20 cellular contexts compared by ENCODE assay signal in genomic region chrX:38312436-38312835, GRCh38. TPM values are rescaled to one million over a fixed set of nuclear protein-coding genes. Genes with fewer than 3 reads are reported as not detected.
DNase-seq lines count a peak whose midpoint lies in the region; ATAC-seq, FAIRE-seq and TF ChIP-seq lines count a peak whose summit lies in the region.
"Had no signal": no experiment of that assay in that cellular context is flagged by ENCODE, and none has a peak within 500 bp of the region (broad histone marks: within the 10 kb centered on the region; RNA-seq: fewer than 3 reads in every experiment).

No MANE protein-coding gene starts in this region.

- H3K27me3 ChIP-seq in BJ (ENCODE audit: control insufficient read depth, insufficient read depth, low read length) (no peaks in the 10 kb centered on the region), MG63 (no peaks in the 10 kb centered on the region), bronchial epithelial cell (ENCODE audit: control insufficient read depth, insufficient read depth, low read length) (no peaks in the 10 kb centered on the region), tibial artery (no peaks in the 10 kb centered on the region)
- H3K27me3 ChIP-seq: uterus had no signal

- no peak overlapping the region for H3K27ac ChIP-seq in tibial artery
- H3K27ac ChIP-seq: SK-N-MC, uterus had no signal

- no peaks in the 10 kb centered on the region for H3K4me1 ChIP-seq in tibial artery
- H3K4me1 ChIP-seq: uterus had no signal

- intact Hi-C loops in tibial artery (cut with DNase I; ENCODE audit: low total_unique reads), result no loop called here

- H3K4me1 Mint-ChIP-seq in memory B cell, result peaks cover 2% of the 10 kb centered on the region
- H3K4me1 Mint-ChIP-seq: brain, neural crest cell had no signal

- CTCF ChIA-PET in BJ (lab: Yijun Ruan, JAX), result interaction anchor here (0.7 to 1.2 kb wide), 3 partner anchors 9 to 92 kb away, joined by 3 to 4 read pairs (median 3); partner anchors contain the start of genes RPGR and SRPX

- DNase-seq in BJ (ENCODE audit: low read depth) (peak; percentile 37), MG63 (peak; percentile 45), bronchial epithelial cell (ENCODE audit: low read depth) (peak; percentile 88), memory B cell (ENCODE audit: low spot score in 2 of 2) (no peak), tibial artery (no peak), cortex of kidney (lab: John Stamatoyannopoulos, UW) (no peak), middle frontal gyrus (ENCODE audit: extremely low spot score, low spot score) (no peak), NCI-H345 treated with DMSO at 0.1 percent for 48 hours (lab: John Stamatoyannopoulos, UW; ENCODE audit: unreplicated experiment) (no peak)
- DNase-seq: activated CD4-positive, CD25-positive, alpha-beta regulatory T cell treated with anti-CD3 and anti-CD28 coated beads, Interleukin-2, amount 50 U/mL, for 72 hours; activated T-cell treated with anti-CD3 and anti-CD28 coated beads, Interleukin-2, amount 50 U/mL, for 72 hours; C1 segment of cervical spinal cord; NCI-H1105; NCI-H82; stimulated activated CD8-positive, alpha-beta memory T cell treated with anti-CD3 and anti-CD28 coated beads, Interleukin-4, amount 100 ng/mL, for 48 hours; uterus had no signal

- TF ChIP-seq CTCF in BJ (IDR thresholded peaks at IDR 0.05; ENCODE audit: insufficient read depth, low read depth, low read length) (no peak), bronchial epithelial cell (IDR thresholded peaks at IDR 0.05; ENCODE audit: insufficient read depth, low read length, severe bottlenecking) (no peak), tibial artery (IDR thresholded peaks at IDR 0.05) (no peak)

- H3K9me3 ChIP-seq in MG63, result no peaks in the 10 kb centered on the region
- no peaks in the 10 kb centered on the region for H3K9me3 ChIP-seq in tibial artery
- H3K9me3 ChIP-seq: uterus had no signal

- H3K9me3 Mint-ChIP-seq in memory B cell, result no peaks in the 10 kb centered on the region
- H3K9me3 Mint-ChIP-seq: activated T-cell treated with anti-CD3 and anti-CD28 coated beads, Interleukin-2, amount 50 U/mL, for 72 hours had no signal

- H3K27me3 Mint-ChIP-seq in memory B cell, result no peaks in the 10 kb centered on the region

- H3K36me3 ChIP-seq in BJ (ENCODE audit: control insufficient read depth, insufficient read depth, low read length) (no peaks in the 10 kb centered on the region), MG63 (no peaks in the 10 kb centered on the region), bronchial epithelial cell (ENCODE audit: control insufficient read depth, insufficient read depth, low read length) (no peaks in the 10 kb centered on the region), tibial artery (peaks cover 0 to 7% (median 7%) of the 10 kb centered on the region in 3 donors)
- H3K36me3 ChIP-seq: uterus had no signal

- H3K4me3 Mint-ChIP-seq in memory B cell, result no peak overlapping the region
- H3K4me3 Mint-ChIP-seq: activated T-cell treated with anti-CD3 and anti-CD28 coated beads, Interleukin-2, amount 50 U/mL, for 72 hours; brain; neural crest cell had no signal

- POLR2A ChIA-PET in BJ (lab: Charles Lee), result no interaction called here

- H3K27ac Mint-ChIP-seq in memory B cell, result peak overlapping the region; percentile 47
- H3K27ac Mint-ChIP-seq: activated T-cell treated with anti-CD3 and anti-CD28 coated beads, Interleukin-2, amount 50 U/mL, for 72 hours; brain had no signal

- no peak for FAIRE-seq in bronchial epithelial cell (lab: Jason Lieb, UNC)
- FAIRE-seq: frontal cortex, G401.6 had no signal

- peaks cover 11% of the 10 kb centered on the region for H3K36me3 Mint-ChIP-seq in memory B cell

- H3K4me3 ChIP-seq in BJ (ENCODE audit: low read depth, low read length) (no peak overlapping the region), MG63 (no peak overlapping the region), bronchial epithelial cell (ENCODE audit: low read depth, low read length) (no peak overlapping the region), tibial artery (no peak overlapping the region)
- H3K4me3 ChIP-seq: SK-N-MC, uterus had no signal

- ATAC-seq in memory B cell (ENCODE audit: low read depth), result no peak
- ATAC-seq: activated T-cell treated with anti-CD3 and anti-CD28 coated beads, Interleukin-2, amount 50 U/mL, for 72 hours had no signal

RNA-seq across cellular contexts. Expression of gene RPGR, which starts 14.9 kb away (rescaled TPM):
- 0.93 and 1.8 TPM in 2 replicates for polyA plus RNA-seq in BJ (2011; rRNA removed)
- 0.81 and 1.5 TPM in 2 replicates for polyA minus RNA-seq in BJ (2011; rRNA and poly(A)+ RNA removed)
- 6.8 and 7.1 TPM in 2 replicates for total RNA-seq in MG63 (2014; rRNA removed; shearing (Covaris generic); ENCODE audit: low replicate concordance)
- 6.5 and 8.2 TPM in 2 replicates for total RNA-seq in bronchial epithelial cell

RNA-seq across cellular contexts. Expression of gene OTC, which starts 40.0 kb away (rescaled TPM):
- polyA plus RNA-seq in BJ (2011; rRNA removed), result not detected in 2 replicates
- polyA minus RNA-seq in BJ (2011; rRNA and poly(A)+ RNA removed), result not detected in 2 replicates
- total RNA-seq in MG63 (2014; rRNA removed; shearing (Covaris generic); ENCODE audit: low replicate concordance), result not detected in 2 replicates
- not detected in 2 replicates for total RNA-seq in bronchial epithelial cell
- total RNA-seq: activated T-cell treated with anti-CD3 and anti-CD28 coated beads, Interleukin-2, amount 50 U/mL, for 72 hours had no signal

Comparison
In these comparisons a context has a peak if more than half of its experiments do, and no peak if none do; other contexts are left out.
1. DNase-seq: peak in BJ (single experiment), MG63 (single experiment) and bronchial epithelial cell (single experiment); none in memory B cell (0 of 2), tibial artery (0 of 2), cortex of kidney (single experiment), middle frontal gyrus (single experiment) and NCI-H345 treated with DMSO at 0.1 percent for 48 hours (single experiment).